In genomic region chr5:117701067-117701466, GRCh38 we compare ENCODE assay signal across 25 cellular contexts.
"Had no signal": no experiment of that assay in that cellular context is flagged by ENCODE, and none has a peak within 500 bp of the region (broad histone marks: within the 10 kb centered on the region; RNA-seq: fewer than 3 reads in every experiment).

No MANE protein-coding gene starts in this region.

- H3K9me3 ChIP-seq: body of pancreas, gastrocnemius medialis, left ventricle myocardium inferior, tibial artery had no signal

- H3K79me2 ChIP-seq: parathyroid adenoma had no signal

- H3K4me1 Mint-ChIP-seq: activated B cell treated with CpG ODN at 0.5 μM for 24 hours; activated CD4-positive, alpha-beta T cell treated with anti-CD3 and anti-CD28 coated beads for 36 hours; activated naive CD8-positive, alpha-beta T cell treated with anti-CD3 and anti-CD28 coated beads, Interleukin-2, amount 10 ng/mL, durations not matched to agents 7 days and 5 days; natural killer cell; stimulated activated naive CD8-positive, alpha-beta T cell treated with anti-CD3 and anti-CD28 coated beads, Interleukin-15, amount 100 ng/mL, for 72 hours had no signal

- H3K9ac ChIP-seq: parathyroid adenoma had no signal

- H3K4me1 ChIP-seq: body of pancreas, gastrocnemius medialis, left ventricle myocardium inferior, parathyroid adenoma, tibial artery had no signal

- H3K27me3 Mint-ChIP-seq: activated B cell treated with CpG ODN at 0.5 μM for 24 hours; activated CD4-positive, alpha-beta T cell treated with anti-CD3 and anti-CD28 coated beads for 36 hours; activated naive CD8-positive, alpha-beta T cell treated with anti-CD3 and anti-CD28 coated beads, Interleukin-2, amount 10 ng/mL, durations not matched to agents 7 days and 5 days; dendritic cell treated with granulocyte-macrophage colony-stimulating factor and Interleukin-4, amounts not matched to agents 40 ng/mL and 50 ng/mL, for 4 days; stimulated activated naive CD8-positive, alpha-beta T cell treated with anti-CD3 and anti-CD28 coated beads, Interleukin-15, amount 100 ng/mL, for 72 hours had no signal

- H3K4me3 ChIP-seq: body of pancreas, gastrocnemius medialis, left ventricle myocardium inferior, tibial artery had no signal

- H3K27me3 ChIP-seq: body of pancreas, gastrocnemius medialis, tibial artery had no signal

- H3K27ac ChIP-seq: body of pancreas, gastrocnemius medialis, left ventricle myocardium inferior, parathyroid adenoma, tibial artery had no signal

- H3K4me3 Mint-ChIP-seq: activated B cell treated with CpG ODN at 0.5 μM for 24 hours; activated CD4-positive, alpha-beta T cell treated with anti-CD3 and anti-CD28 coated beads for 36 hours; activated naive CD4-positive, alpha-beta T cell treated with anti-CD3 and anti-CD28 coated beads for 36 hours; activated naive CD8-positive, alpha-beta T cell treated with anti-CD3 and anti-CD28 coated beads, Interleukin-2, amount 10 ng/mL, durations not matched to agents 7 days and 5 days; activated T-cell treated with anti-CD3 and anti-CD28 coated beads, Interleukin-2, amount 50 U/mL, for 72 hours; dendritic cell treated with granulocyte-macrophage colony-stimulating factor and Interleukin-4, amounts not matched to agents 40 ng/mL and 50 ng/mL, for 4 days; natural killer cell; stimulated activated naive CD8-positive, alpha-beta T cell treated with anti-CD3 and anti-CD28 coated beads, Interleukin-15, amount 100 ng/mL, for 72 hours; T-helper 1 cell treated with Interleukin-12 subunit alpha and Interleukin-12 subunit beta and Interleukin-4 antibody, amounts not matched to agents 30 μg/mL and 1 μg/mL, for 36 hours had no signal

- H3K36me3 Mint-ChIP-seq: activated naive CD8-positive, alpha-beta T cell treated with anti-CD3 and anti-CD28 coated beads, Interleukin-2, amount 10 ng/mL, durations not matched to agents 7 days and 5 days; natural killer cell had no signal

- H3K27ac Mint-ChIP-seq: activated B cell treated with CpG ODN at 0.5 μM for 24 hours; activated CD4-positive, alpha-beta T cell treated with anti-CD3 and anti-CD28 coated beads for 36 hours; activated naive CD4-positive, alpha-beta T cell treated with anti-CD3 and anti-CD28 coated beads for 36 hours; activated naive CD8-positive, alpha-beta T cell treated with anti-CD3 and anti-CD28 coated beads, Interleukin-2, amount 10 ng/mL, durations not matched to agents 7 days and 5 days; activated T-cell treated with anti-CD3 and anti-CD28 coated beads, Interleukin-2, amount 50 U/mL, for 72 hours; dendritic cell treated with granulocyte-macrophage colony-stimulating factor and Interleukin-4, amounts not matched to agents 40 ng/mL and 50 ng/mL, for 4 days; natural killer cell; stimulated activated naive CD8-positive, alpha-beta T cell treated with anti-CD3 and anti-CD28 coated beads, Interleukin-15, amount 100 ng/mL, for 72 hours; T-helper 1 cell treated with Interleukin-12 subunit alpha and Interleukin-12 subunit beta and Interleukin-4 antibody, amounts not matched to agents 30 μg/mL and 1 μg/mL, for 36 hours had no signal

- DNase-seq: activated B cell treated with CpG ODN at 0.5 μM for 24 hours; activated CD4-positive, alpha-beta T cell treated with anti-CD3 and anti-CD28 coated beads for 36 hours; activated CD4-positive, alpha-beta T cell treated with anti-CD3 and anti-CD28 coated beads, Interleukin-2, amount 50 U/mL, for 48 hours; activated effector memory CD4-positive, alpha-beta T cell treated with Interleukin-2 at 50 U/mL for 16 hours; activated naive CD4-positive, alpha-beta T cell treated with anti-CD3 and anti-CD28 coated beads for 36 hours; activated naive CD8-positive, alpha-beta T cell treated with anti-CD3 and anti-CD28 coated beads, Interleukin-2, amount 10 ng/mL, durations not matched to agents 7 days and 5 days; activated T-cell treated with anti-CD3 and anti-CD28 coated beads, Interleukin-2, amount 50 U/mL, for 72 hours; anterior cingulate cortex; body of pancreas; caudate nucleus; effector CD4-positive, alpha-beta T cell; erythroblast; gastrocnemius medialis; hippocampal formation; left ventricle myocardium inferior; midbrain; natural killer cell; right cardiac atrium; stimulated activated CD4-positive, alpha-beta T cell treated with anti-CD3 and anti-CD28 coated beads, Interleukin-1b, Interleukin-23, amount 100 ng/mL, for 48 hours; stimulated activated naive CD8-positive, alpha-beta T cell treated with anti-CD3 and anti-CD28 coated beads, Interleukin-15, amount 100 ng/mL, for 72 hours; T1000; tibial artery had no signal

- H3K9me3 Mint-ChIP-seq: activated B cell treated with CpG ODN at 0.5 μM for 24 hours; activated naive CD4-positive, alpha-beta T cell treated with anti-CD3 and anti-CD28 coated beads for 36 hours; activated naive CD8-positive, alpha-beta T cell treated with anti-CD3 and anti-CD28 coated beads, Interleukin-2, amount 10 ng/mL, durations not matched to agents 7 days and 5 days; dendritic cell treated with granulocyte-macrophage colony-stimulating factor and Interleukin-4, amounts not matched to agents 40 ng/mL and 50 ng/mL, for 4 days had no signal

- H2AFZ ChIP-seq: parathyroid adenoma had no signal

- ATAC-seq: activated CD4-positive, alpha-beta T cell treated with anti-CD3 and anti-CD28 coated beads for 36 hours; activated T-cell treated with anti-CD3 and anti-CD28 coated beads, Interleukin-2, amount 50 U/mL, for 72 hours; body of pancreas; gastrocnemius medialis; natural killer cell; right cardiac atrium; stimulated activated naive CD8-positive, alpha-beta T cell treated with anti-CD3 and anti-CD28 coated beads, Interleukin-15, amount 100 ng/mL, for 72 hours had no signal

- H3K36me3 ChIP-seq: gastrocnemius medialis, left ventricle myocardium inferior, tibial artery had no signal
